31 cellular contexts compared by ENCODE assay signal in genomic region chr20:46269372-46269771, GRCh38. TPM values are rescaled to one million over a fixed set of nuclear protein-coding genes. Genes with fewer than 3 reads are reported as not detected.
"Had no signal": no experiment of that assay in that cellular context is flagged by ENCODE, and none has a peak within 500 bp of the region (broad histone marks: within the 10 kb centered on the region; RNA-seq: fewer than 3 reads in every experiment).

No MANE protein-coding gene starts in this region.

- H3K4me3 ChIP-seq: adrenal gland, breast epithelium, colonic mucosa, dorsolateral prefrontal cortex, hepatocyte, lower lobe of right lung, sigmoid colon, smooth muscle cell, transverse colon, uterus had no signal

- DNase-seq: activated CD4-positive, alpha-beta T cell treated with anti-CD3 and anti-CD28 coated beads for 4 hours; activated CD4-positive, alpha-beta T cell treated with anti-CD3 and anti-CD28 coated beads, Interleukin-2, amount 50 U/mL, for 48 hours; activated CD4-positive, CD25-positive, alpha-beta regulatory T cell; activated CD8-positive, alpha-beta memory T cell treated with anti-CD3 and anti-CD28 coated beads, Interleukin-2, amount 50 U/mL, for 48 hours; activated naive CD4-positive, alpha-beta T cell; activated T-cell treated with anti-CD3 and anti-CD28 coated beads, Interleukin-2, amount 50 U/mL, for 4 hours; adrenal gland; colonic mucosa; dorsolateral prefrontal cortex; effector memory CD8-positive, alpha-beta T cell; glutamatergic neuron; immature natural killer cell; lower lobe of right lung; naive thymus-derived CD4-positive, alpha-beta T cell; sigmoid colon; stimulated activated CD4-positive, alpha-beta T cell treated with anti-CD3 and anti-CD28 coated beads, Interleukin-2, amount 100 ng/mL, for 48 hours; stimulated activated CD8-positive, alpha-beta memory T cell treated with anti-CD3 and anti-CD28 coated beads, Interleukin-4, amount 100 ng/mL, for 48 hours; stimulated activated naive B cell treated with anti-CD40 and anti-IgM and Interleukin-4, amounts not matched to agents 10 μg/mL and 1 μg/mL and 100 μg/mL, for 72 hours; transverse colon; uterus had no signal

- H3K9me3 ChIP-seq: adrenal gland, colonic mucosa, lower lobe of right lung, transverse colon, uterus had no signal

- H3K79me2 ChIP-seq: hepatocyte had no signal

- H3K27me3 ChIP-seq: adrenal gland, colonic mucosa, uterus had no signal

- H3K4me2 ChIP-seq: hepatocyte, smooth muscle cell had no signal

- H3K4me1 ChIP-seq: adrenal gland, breast epithelium, colonic mucosa, lower lobe of right lung, sigmoid colon, transverse colon, uterus had no signal

- H3K27ac ChIP-seq: adrenal gland, breast epithelium, colonic mucosa, hepatocyte, lower lobe of right lung, sigmoid colon, transverse colon, uterus had no signal

- H3K36me3 ChIP-seq: adrenal gland, breast epithelium, colonic mucosa, lower lobe of right lung, sigmoid colon, transverse colon, uterus had no signal

- ATAC-seq: activated T-cell treated with anti-CD3 and anti-CD28 coated beads, Interleukin-2, amount 50 U/mL, for 4 hours; effector memory CD8-positive, alpha-beta T cell; esophagus mucosa; left lobe of liver; lower lobe of right lung; naive thymus-derived CD4-positive, alpha-beta T cell; stimulated activated naive B cell treated with anti-CD40 and anti-IgM and Interleukin-4, amounts not matched to agents 10 μg/mL and 1 μg/mL and 100 μg/mL, for 72 hours had no signal

RNA-seq across cellular contexts. Expression of gene CDH22, which starts 38.9 kb away (rescaled TPM):
- total RNA-seq: activated CD8-positive, alpha-beta memory T cell treated with anti-CD3 and anti-CD28 coated beads for 36 hours; activated T-cell treated with anti-CD3 and anti-CD28 coated beads, Interleukin-2, amount 50 U/mL, for 4 hours; activated T-helper 2 cell treated with anti-CD3 and anti-CD28 coated beads, Interferon-gamma antibody, Interleukin-2, Interleukin-4, amounts not matched to agents 10 μg/mL and 5 μg/mL and 100 μg/mL, durations not matched to agents 14 hours and 24 hours and 36 hours; astrocyte; endothelial cell of umbilical vein; hepatocyte; kidney epithelial cell; naive thymus-derived CD4-positive, alpha-beta T cell; renal cortical epithelial cell; smooth muscle cell; transverse colon had no signal
- polyA plus RNA-seq: endothelial cell of umbilical vein; hepatocyte; immature natural killer cell; naive thymus-derived CD4-positive, alpha-beta T cell; smooth muscle cell had no signal
